Comparison of ENCODE assay signal across 1 cellular context in genomic region chr1:181035210-181035609, GRCh38. TPM values are rescaled to one million over a fixed set of nuclear protein-coding genes. Genes with fewer than 3 reads are reported as not detected.
"Had no signal": no experiment of that assay in that cellular context is flagged by ENCODE, and none has a peak within 500 bp of the region (broad histone marks: within the 10 kb centered on the region; RNA-seq: fewer than 3 reads in every experiment).

No MANE protein-coding gene starts in this region.

RNA-seq across cellular contexts. Expression of gene MR1, which starts 1.4 kb away (rescaled TPM):
- polyA plus RNA-seq: cardiac muscle cell had no signal
